Comparison of ENCODE assay signal across 26 cellular contexts in the genomic region with DNA sequence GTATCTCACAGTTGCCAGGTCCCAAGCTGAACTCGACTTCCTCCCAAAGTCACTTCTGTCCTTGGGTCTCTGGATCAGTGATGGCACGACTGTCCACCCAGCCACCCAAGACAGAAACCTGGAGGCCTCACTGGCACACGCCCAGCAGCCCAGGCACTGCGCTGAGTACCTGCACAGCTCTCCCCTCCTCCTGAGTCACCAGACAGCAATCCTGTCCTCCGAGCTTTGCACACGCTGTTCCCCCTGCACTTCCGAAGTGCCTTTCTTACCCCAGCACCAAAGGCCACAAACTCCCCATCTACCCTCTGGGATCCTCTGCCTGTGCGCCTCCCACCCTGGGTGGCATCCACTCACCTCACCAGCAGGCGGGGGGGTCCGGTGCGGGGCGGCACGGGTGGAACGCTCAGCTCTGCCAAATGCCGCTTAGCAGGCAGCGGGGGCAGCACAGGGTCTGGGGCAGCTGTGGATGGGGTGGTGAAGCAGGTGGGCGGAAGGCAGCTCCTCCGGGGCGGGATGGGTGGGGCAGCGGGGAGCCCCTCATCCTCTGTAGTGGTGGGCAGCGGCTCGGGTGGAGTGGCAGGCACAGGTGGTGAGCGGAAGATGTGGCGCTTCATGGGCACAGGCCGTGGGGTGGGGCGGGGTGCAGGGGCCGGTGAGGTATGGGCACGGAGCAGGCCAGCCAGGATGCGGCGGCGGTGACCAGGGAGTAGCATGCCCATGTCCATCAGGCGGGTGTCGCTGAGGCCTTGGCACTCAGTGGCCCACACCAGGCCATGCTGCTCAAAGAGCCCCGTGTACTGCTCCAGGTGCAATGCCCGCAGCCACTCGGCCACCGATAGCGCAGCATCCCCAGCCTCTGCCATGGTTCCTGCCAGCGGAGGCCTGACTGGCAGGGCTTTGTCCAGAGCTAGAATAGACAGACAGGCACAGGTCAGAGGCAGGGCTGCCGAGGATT. TPM values are rescaled to one million over a fixed set of nuclear protein-coding genes. Genes with fewer than 3 reads are reported as not detected.
DNase-seq lines count a peak whose midpoint lies in the region; ATAC-seq and TF ChIP-seq lines count a peak whose summit lies in the region.
"Had no signal": no experiment of that assay in that cellular context is flagged by ENCODE, and none has a peak within 500 bp of the region (broad histone marks: within the 10 kb centered on the region; RNA-seq: fewer than 3 reads in every experiment).

No MANE protein-coding gene starts in this region.

- no peak overlapping the region for H3K4me2 ChIP-seq in neuronal stem cell (ENCODE audit: insufficient read depth, low read length, poor library complexity, severe bottlenecking)
- H3K4me2 ChIP-seq: PC-9 had no signal

- H3K4me1 ChIP-seq in neuronal stem cell (ENCODE audit: control insufficient read depth in 2 of 2, insufficient read depth in 1 of 2, low read depth in 1 of 2, low read length in 2 of 2) = peaks cover 4 to 13% of the 10 kb centered on the region in 2 donors

- DNase-seq in CD14-positive monocyte (ENCODE audit: low spot score) = no peak
- DNase-seq in immature natural killer cell = no peak
- no peak for DNase-seq in neuronal stem cell (ENCODE audit: low spot score)
- DNase-seq in kidney glomerular epithelial cell (lab: John Stamatoyannopoulos, UW) = no peak
- DNase-seq: activated CD4-positive, alpha-beta memory T cell treated with anti-CD3 and anti-CD28 coated beads for 36 hours; activated naive CD4-positive, alpha-beta T cell treated with anti-CD3 and anti-CD28 coated beads, Interleukin-2, amount 50 U/mL, for 16 hours; activated T-cell treated with anti-CD3 and anti-CD28 coated beads, Interleukin-2, amount 50 U/mL, for 48 hours; cerebellar nuclear complex; COR-L47; DND-41; effector memory CD4-positive, alpha-beta T cell; GOT3; NCI-H187 treated with DMSO at 0.1 percent for 48 hours; NCI-H774; PC-9; sigmoid colon; stimulated activated CD4-positive, alpha-beta T cell treated with anti-CD3 and anti-CD28 coated beads, Interleukin-1b, Interleukin-23, amount 100 ng/mL, for 48 hours; stimulated activated naive CD4-positive, alpha-beta T cell treated with Interleukin-2 at 50 U/mL for 16 hours; tibial artery; WERI-Rb-1 had no signal

- H3K27ac Mint-ChIP-seq in CD14-positive monocyte = peak overlapping the region; percentile 67 to 98 (median 93)
- H3K27ac Mint-ChIP-seq in IgD-negative memory B cell = peak overlapping the region in 2 of 3 donors; percentile 87 to 89
- H3K27ac Mint-ChIP-seq in immature natural killer cell = peak overlapping the region; percentile 72 to 99 (median 86)

- no peak overlapping the region for H3K18ac ChIP-seq in neuronal stem cell (ENCODE audit: low read length)

- no peak overlapping the region for H3K27ac ChIP-seq in neuronal stem cell (replicated peaks; ENCODE audit: low read length)
- H3K27ac ChIP-seq: ascending aorta, pancreas, PC-9, sigmoid colon, SJSA1, WERI-Rb-1 had no signal

- no peaks in the 10 kb centered on the region for H3K27me3 ChIP-seq in neuronal stem cell (ENCODE audit: control insufficient read depth in 3 of 3, insufficient read depth in 3 of 3, low read depth in 1 of 3, low read length in 3 of 3)
- H3K27me3 ChIP-seq: ascending aorta, pancreas, sigmoid colon, SJSA1, tibial artery had no signal

- H4K91ac ChIP-seq in neuronal stem cell (ENCODE audit: low read depth, low read length, poor library complexity) = no peak overlapping the region

- H2BK12ac ChIP-seq in neuronal stem cell (ENCODE audit: low read length) = no peak overlapping the region

- intact Hi-C loops in CD14-positive monocyte (cut with micrococcal nuclease) = no loop called here

- H3K23ac ChIP-seq in neuronal stem cell (ENCODE audit: low read depth, low read length, poor library complexity) = no peak overlapping the region

- no peak overlapping the region for H4K8ac ChIP-seq in neuronal stem cell (ENCODE audit: low read depth, low read length)

- no peak overlapping the region for H3K4me3 ChIP-seq in neuronal stem cell (ENCODE audit: low read length in 2 of 2)
- H3K4me3 ChIP-seq: ascending aorta, pancreas, PC-9, sigmoid colon, SJSA1, tibial artery had no signal

- peak overlapping the region; percentile 54 for H2BK5ac ChIP-seq in neuronal stem cell (ENCODE audit: low read length)

- ATAC-seq in GM19351 (IDR thresholded peaks at IDR 0.05; ENCODE audit: unreplicated experiment) (no peak), HG03520 (IDR thresholded peaks at IDR 0.05; ENCODE audit: unreplicated experiment) (no peak)
- ATAC-seq: pancreas had no signal

- H3K9me3 Mint-ChIP-seq in CD14-positive monocyte (peaks cover 0 to 5% (median 3%) of the 10 kb centered on the region in 7 donors), IgD-negative memory B cell (peaks cover 0 to 2% (median 0%) of the 10 kb centered on the region in 3 donors), immature natural killer cell (peaks cover 0 to 2% (median 0%) of the 10 kb centered on the region in 6 donors)

- WGBS in neuronal stem cell (ENCODE audit: extremely low coverage in 2 of 2, insufficient read length in 2 of 2, insufficient replicate concordance in 1 of 2), 2 donors = no CpG with 5 or more reads among the region's 40 CpGs

- peaks cover 91% of the 10 kb centered on the region for H3K4me1 Mint-ChIP-seq in CD14-positive monocyte
- H3K4me1 Mint-ChIP-seq in IgD-negative memory B cell = peaks cover 46 to 56% (median 53%) of the 10 kb centered on the region in 3 donors
- peaks cover 77 to 83% of the 10 kb centered on the region in 2 donors for H3K4me1 Mint-ChIP-seq in immature natural killer cell

- no peak overlapping the region for H3K14ac ChIP-seq in neuronal stem cell (ENCODE audit: low read length)

- no peak overlapping the region for H2BK120ac ChIP-seq in neuronal stem cell (ENCODE audit: low read depth, low read length)

- H2AFZ ChIP-seq in neuronal stem cell (ENCODE audit: low read length) = no peak overlapping the region
- H2AFZ ChIP-seq: PC-9 had no signal

- H3K79me1 ChIP-seq in neuronal stem cell (ENCODE audit: low read depth, low read length) = no peaks in the 10 kb centered on the region

- H3K4me3 Mint-ChIP-seq in CD14-positive monocyte = no peak overlapping the region
- H3K4me3 Mint-ChIP-seq in IgD-negative memory B cell = peak overlapping the region in 2 of 4 donors; percentile 19 to 52
- no peak overlapping the region for H3K4me3 Mint-ChIP-seq in immature natural killer cell
- H3K4me3 Mint-ChIP-seq: activated CD4-positive, alpha-beta memory T cell treated with anti-CD3 and anti-CD28 coated beads for 36 hours had no signal

- H3K36me3 ChIP-seq in neuronal stem cell (replicated peaks in 1 of 2; ENCODE audit: control insufficient read depth in 2 of 2, insufficient read depth in 2 of 2, low read length in 2 of 2) = no peaks in the 10 kb centered on the region
- H3K36me3 ChIP-seq: ascending aorta, pancreas, SJSA1 had no signal

- no peak for TF ChIP-seq CTCF in CD14-positive monocyte (IDR thresholded peaks at IDR 0.05)

- H3K27me3 Mint-ChIP-seq in CD14-positive monocyte (ENCODE audit: low read depth in 3 of 3) = no peaks in the 10 kb centered on the region
- no peaks in the 10 kb centered on the region for H3K27me3 Mint-ChIP-seq in IgD-negative memory B cell
- peaks cover 17 to 28% (median 26%) of the 10 kb centered on the region in 3 donors for H3K27me3 Mint-ChIP-seq in immature natural killer cell (ENCODE audit: low read depth in 3 of 3)
- H3K27me3 Mint-ChIP-seq: activated CD4-positive, alpha-beta memory T cell treated with anti-CD3 and anti-CD28 coated beads for 36 hours had no signal

- peaks cover 81 to 92% of the 10 kb centered on the region in 2 donors for H3K36me3 Mint-ChIP-seq in CD14-positive monocyte
- H3K36me3 Mint-ChIP-seq in IgD-negative memory B cell = peaks cover 3% of the 10 kb centered on the region
- H3K36me3 Mint-ChIP-seq in immature natural killer cell = peaks cover 12 to 28% (median 24%) of the 10 kb centered on the region in 3 donors

- no peaks in the 10 kb centered on the region for H3K9me3 ChIP-seq in neuronal stem cell (replicated peaks in 1 of 2; ENCODE audit: control insufficient read depth in 2 of 2, insufficient read depth in 1 of 2, low read depth in 1 of 2, low read length in 2 of 2)
- H3K9me3 ChIP-seq: ascending aorta, pancreas, sigmoid colon, SJSA1, tibial artery had no signal

- H3K4ac ChIP-seq in neuronal stem cell (ENCODE audit: low read length) = no peak overlapping the region

- H3K9ac ChIP-seq in neuronal stem cell (ENCODE audit: low read depth, low read length, poor library complexity) = no peak overlapping the region

- no peak overlapping the region for H2BK15ac ChIP-seq in neuronal stem cell (ENCODE audit: low read length)

- peak overlapping the region; percentile 42 for H2AK5ac ChIP-seq in neuronal stem cell (ENCODE audit: low read depth, low read length)

RNA-seq across cellular contexts. Expression of a gene that starts 25.7 kb away (rescaled TPM):
- polyA plus RNA-seq in CD14-positive monocyte = 10 to 100 TPM; 48.7 to 79.0 TPM
- polyA plus RNA-seq in IgD-negative memory B cell = 20.7 TPM
- 10 to 100 TPM in 2 of 3 donors, 1 to 10 TPM in 1; 4.7 to 34.6 (median 16.4) TPM for polyA plus RNA-seq in immature natural killer cell
- 15.2 TPM for polyA plus RNA-seq in neuronal stem cell (2013, experiment 1 of 2)
- polyA plus RNA-seq in neuronal stem cell (2013, experiment 2 of 2) = 15.9 TPM

RNA-seq across cellular contexts. Expression of a gene that starts 52.3 kb away (rescaled TPM):
- polyA plus RNA-seq in CD14-positive monocyte (under 1 TPM; 0.18 to 0.53 TPM), IgD-negative memory B cell (not detected), immature natural killer cell (not detected)
- 1.7 TPM for polyA plus RNA-seq in neuronal stem cell (2013, experiment 1 of 2)
- 1.7 TPM for polyA plus RNA-seq in neuronal stem cell (2013, experiment 2 of 2)
